8 cellular contexts compared by ENCODE assay signal in the genomic region with DNA sequence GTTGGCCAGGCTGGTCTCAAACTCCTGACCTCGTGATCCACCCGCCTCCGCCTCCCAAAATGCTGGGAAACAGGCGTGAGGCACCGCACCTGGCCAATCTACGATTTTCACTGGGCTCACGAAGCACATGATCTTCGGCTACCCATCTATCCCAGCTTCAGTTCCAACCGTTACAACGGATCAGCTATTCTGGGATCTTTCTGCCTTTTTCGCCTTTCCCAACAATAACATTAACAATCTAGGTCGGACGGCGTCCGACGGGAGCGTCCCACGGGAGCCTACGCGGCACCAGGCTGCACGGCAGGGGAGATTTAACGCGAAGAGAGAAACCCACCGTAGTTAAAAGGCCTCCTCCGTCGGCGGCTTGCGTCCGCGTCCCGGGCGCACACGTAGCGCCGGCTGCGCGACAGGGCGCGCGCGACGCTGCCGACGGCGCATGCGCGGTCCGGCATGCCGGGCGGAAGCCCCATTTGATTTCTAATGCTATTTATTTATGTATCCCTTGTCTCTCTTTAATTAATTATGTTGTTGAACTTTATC.
DNase-seq lines count a peak whose midpoint lies in the region; ATAC-seq and TF ChIP-seq lines count a peak whose summit lies in the region.

A gene (minus strand): TSS at position 394 of the 540 bp plus-strand sequence.

- peak; percentile 27 to 66 (median 48) for DNase-seq in CD4-positive, alpha-beta T cell
- DNase-seq in NCI-H2029 treated with DMSO at 0.1 percent for 48 hours (lab: John Stamatoyannopoulos, UW) = peak; percentile 41
- peak; percentile 63 for DNase-seq in activated CD4-positive, alpha-beta memory T cell treated with anti-CD3 and anti-CD28 coated beads, Interleukin-2, amount 10 ng/mL, durations not matched to agents 7 days and 5 days
- DNase-seq in endodermal cell = peak; percentile 81
- peak; percentile 49 for DNase-seq in naive B cell
- peak; percentile 51 for DNase-seq in stomach
- no peak for DNase-seq in AML-193 (lab: John Stamatoyannopoulos, UW)

- no peak for TF ChIP-seq POLR2A in stomach (IDR thresholded peaks at IDR 0.05)

- intact Hi-C loops in CD4-positive, alpha-beta T cell (cut with DNase I, micrococcal nuclease) = loop anchor here (2.0 to 5.0 kb wide), 2 partner anchors 13 to 1171 kb away; a partner anchor contains a TSS
- intact Hi-C loops in stomach (cut with DNase I; ENCODE audit: low total_unique reads) = no loop called here

- peak within 1 kb of the TSS; percentile 92 for H3K4me3 Mint-ChIP-seq in CD4-positive, alpha-beta T cell
- H3K4me3 Mint-ChIP-seq in activated CD4-positive, alpha-beta memory T cell treated with anti-CD3 and anti-CD28 coated beads, Interleukin-2, amount 10 ng/mL, durations not matched to agents 7 days and 5 days = peak within 1 kb of the TSS; percentile 79
- H3K4me3 Mint-ChIP-seq in endodermal cell = peak within 1 kb of the TSS; percentile 81
- H3K4me3 Mint-ChIP-seq in naive B cell = peak within 1 kb of the TSS; percentile 79 to 94 (median 90)

- H3K27me3 ChIP-seq in CD4-positive, alpha-beta T cell (ENCODE audit: control insufficient read depth, insufficient read depth, low read length) = peaks cover 10% of the 10 kb centered on the region
- H3K27me3 ChIP-seq in endodermal cell (ENCODE audit: control insufficient read depth, insufficient read depth, low read length, poor library complexity, severe bottlenecking) = peaks cover 33% of the 10 kb centered on the region
- H3K27me3 ChIP-seq in stomach = peaks cover 0 to 6% (median 0%) of the 10 kb centered on the region in 3 donors

- CTCF ChIA-PET in CD4-positive, alpha-beta T cell (lab: Charles Lee) = interaction anchor here (1.3 kb wide), 1 partner anchor 10 kb away, joined by 4 read pairs; no protein-coding TSS in a partner anchor
- CTCF ChIA-PET in activated CD4-positive, alpha-beta memory T cell treated with anti-CD3 and anti-CD28 coated beads, Interleukin-2, amount 10 ng/mL, durations not matched to agents 7 days and 5 days (lab: Charles Lee) = interaction anchor here (2.7 kb wide), 1 partner anchor 10 kb away, joined by 16 read pairs; no protein-coding TSS in a partner anchor

- no peak for TF ChIP-seq EP300 in stomach (IDR thresholded peaks at IDR 0.05)

- H3K4me1 ChIP-seq in endodermal cell (ENCODE audit: control insufficient read depth, insufficient read depth, low read length) (no peaks in the 10 kb centered on the region), stomach (peaks cover 0 to 8% (median 0%) of the 10 kb centered on the region in 4 donors)

- H3K36me3 Mint-ChIP-seq in CD4-positive, alpha-beta T cell (ENCODE audit: low read depth) = peaks cover 14% of the 10 kb centered on the region
- H3K36me3 Mint-ChIP-seq in activated CD4-positive, alpha-beta memory T cell treated with anti-CD3 and anti-CD28 coated beads, Interleukin-2, amount 10 ng/mL, durations not matched to agents 7 days and 5 days (ENCODE audit: low read depth) = peaks cover 21% of the 10 kb centered on the region
- H3K36me3 Mint-ChIP-seq in endodermal cell (ENCODE audit: low read depth) (peaks cover 27% of the 10 kb centered on the region), naive B cell (peaks cover 0 to 8% of the 10 kb centered on the region in 2 donors)

- peaks cover 11% of the 10 kb centered on the region for H3K9me3 Mint-ChIP-seq in CD4-positive, alpha-beta T cell
- peaks cover 10% of the 10 kb centered on the region for H3K9me3 Mint-ChIP-seq in activated CD4-positive, alpha-beta memory T cell treated with anti-CD3 and anti-CD28 coated beads, Interleukin-2, amount 10 ng/mL, durations not matched to agents 7 days and 5 days
- H3K9me3 Mint-ChIP-seq in endodermal cell (peaks cover 22% of the 10 kb centered on the region), naive B cell (peaks cover 0 to 29% (median 7%) of the 10 kb centered on the region in 7 donors)

- H3K27ac Mint-ChIP-seq in CD4-positive, alpha-beta T cell = peak within 1 kb of the TSS; percentile 82
- H3K27ac Mint-ChIP-seq in activated CD4-positive, alpha-beta memory T cell treated with anti-CD3 and anti-CD28 coated beads, Interleukin-2, amount 10 ng/mL, durations not matched to agents 7 days and 5 days = peak within 1 kb of the TSS; percentile 9
- H3K27ac Mint-ChIP-seq in endodermal cell (peak within 1 kb of the TSS; percentile 91), naive B cell (peak within 1 kb of the TSS in 5 of 6 donors; percentile 76 to 93 (median 90))

- POLR2A ChIA-PET in CD4-positive, alpha-beta T cell (lab: Charles Lee) = interaction anchor here (1.3 kb wide), 1 partner anchor 13 kb away, joined by 5 read pairs; a partner anchor contains a TSS
- POLR2A ChIA-PET in activated CD4-positive, alpha-beta memory T cell treated with anti-CD3 and anti-CD28 coated beads, Interleukin-2, amount 10 ng/mL, durations not matched to agents 7 days and 5 days (lab: Charles Lee) = interaction anchor here (1.4 to 1.7 kb wide), 2 partner anchors 14 to 26 kb away, joined by 5 to 9 read pairs; a partner anchor contains a TSS

- H3K36me3 ChIP-seq in endodermal cell (ENCODE audit: control insufficient read depth, insufficient read depth, low read length) (peaks cover 8% of the 10 kb centered on the region), stomach (no peaks in the 10 kb centered on the region)

- ATAC-seq in CD4-positive, alpha-beta T cell (ENCODE audit: poor library complexity) = peak; percentile 94
- peak; percentile 61 for ATAC-seq in GM21390 (IDR thresholded peaks at IDR 0.05; ENCODE audit: unreplicated experiment)
- peak; percentile 79 to 82 for ATAC-seq in naive B cell (ENCODE audit: low read depth in 2 of 2)

- peaks cover 23% of the 10 kb centered on the region for H3K27me3 Mint-ChIP-seq in CD4-positive, alpha-beta T cell
- H3K27me3 Mint-ChIP-seq in activated CD4-positive, alpha-beta memory T cell treated with anti-CD3 and anti-CD28 coated beads, Interleukin-2, amount 10 ng/mL, durations not matched to agents 7 days and 5 days = peaks cover 25% of the 10 kb centered on the region
- H3K27me3 Mint-ChIP-seq in endodermal cell (ENCODE audit: insufficient read depth) (peaks cover 39% of the 10 kb centered on the region), naive B cell (peaks cover 11 to 21% (median 12%) of the 10 kb centered on the region in 3 donors)

- H3K9me3 ChIP-seq in CD4-positive, alpha-beta T cell (ENCODE audit: control insufficient read depth, low read length) = peaks cover 8% of the 10 kb centered on the region
- peaks cover 16% of the 10 kb centered on the region for H3K9me3 ChIP-seq in endodermal cell (ENCODE audit: control insufficient read depth, low read length)
- peaks cover 0 to 15% (median 11%) of the 10 kb centered on the region in 4 donors for H3K9me3 ChIP-seq in stomach

- H3K4me3 ChIP-seq in endodermal cell (ENCODE audit: low read length) (peak within 1 kb of the TSS; percentile 89), stomach (peak within 1 kb of the TSS; percentile 42 to 60 (median 49))

- H3K4me1 Mint-ChIP-seq in CD4-positive, alpha-beta T cell (ENCODE audit: low read depth) = peaks cover 13% of the 10 kb centered on the region
- peaks cover 25% of the 10 kb centered on the region for H3K4me1 Mint-ChIP-seq in activated CD4-positive, alpha-beta memory T cell treated with anti-CD3 and anti-CD28 coated beads, Interleukin-2, amount 10 ng/mL, durations not matched to agents 7 days and 5 days
- H3K4me1 Mint-ChIP-seq in endodermal cell = peaks cover 5% of the 10 kb centered on the region
- peaks cover 3 to 17% (median 15%) of the 10 kb centered on the region in 3 donors for H3K4me1 Mint-ChIP-seq in naive B cell

- H3K9ac ChIP-seq in endodermal cell (ENCODE audit: extremely low read depth, low read length, poor library complexity, severe bottlenecking) = peak within 1 kb of the TSS; percentile 11

- TF ChIP-seq CTCF in CD4-positive, alpha-beta T cell (IDR thresholded peaks at IDR 0.05) = no peak
- TF ChIP-seq CTCF in endodermal cell (conservative IDR thresholded peaks at IDR 0.05) (no peak), stomach (IDR thresholded peaks at IDR 0.05) (no peak)

- WGBS in endodermal cell (ENCODE audit: insufficient coverage in 1 of 2, insufficient read length in 1 of 2), 2 experiments = 19 to 42% methylated on average over 39 to 50 of the region's 50 CpGs
- WGBS in stomach, 5 donors = 6 to 12% (median 10%) methylated on average over 50 of the region's 50 CpGs

- H3K27ac ChIP-seq in CD4-positive, alpha-beta T cell (ENCODE audit: low read depth, low read length) = peak within 1 kb of the TSS; percentile 17
- H3K27ac ChIP-seq in endodermal cell (ENCODE audit: low read depth, low read length) = no peak within 1 kb of the TSS
- peak within 1 kb of the TSS in 3 of 5 donors; percentile 50 to 61 (median 56) for H3K27ac ChIP-seq in stomach

Comparison
In these comparisons a context has a peak if more than half of its experiments do, and no peak if none do; other contexts are left out.
1. DNase-seq: peak in CD4-positive, alpha-beta T cell (10 of 10), NCI-H2029 treated with DMSO at 0.1 percent for 48 hours (single experiment), activated CD4-positive, alpha-beta memory T cell treated with anti-CD3 and anti-CD28 coated beads, Interleukin-2, amount 10 ng/mL, durations not matched to agents 7 days and 5 days (single experiment), endodermal cell (single experiment), naive B cell (single experiment) and stomach (single experiment); none in AML-193 (0 of 2).
2. H3K27ac Mint-ChIP-seq: peak in every context shown above with its lines; median percentile 91 in endodermal cell; 90 in naive B cell; 82 in CD4-positive, alpha-beta T cell; 9 in activated CD4-positive, alpha-beta memory T cell treated with anti-CD3 and anti-CD28 coated beads, Interleukin-2, amount 10 ng/mL, durations not matched to agents 7 days and 5 days.
3. Peak in every context shown above with its lines, with median percentiles within 50 percentile points of each other: ATAC-seq and H3K4me3 Mint-ChIP-seq.